ENCODE assay signal across 14 cellular contexts in genomic region chr11:35246725-35247124, GRCh38.
A peak's percentile ranks its signal among the peaks of the same experiment; 100 is the strongest.
DNase-seq lines count a peak whose midpoint lies in the region; ATAC-seq and TF ChIP-seq lines count a peak whose summit lies in the region.
"Had no signal": no experiment of that assay in that cellular context is flagged by ENCODE, and none has a peak within 500 bp of the region (broad histone marks: within the 10 kb centered on the region; RNA-seq: fewer than 3 reads in every experiment).

No MANE protein-coding gene starts in this region.

- DNase-seq in BJ (ENCODE audit: low read depth) (peak; percentile 35), T-cell (no peak), Right ventricle myocardium superior (no peak), DMS153 treated with DMSO at 0.1 percent for 48 hours (lab: John Stamatoyannopoulos, UW; ENCODE audit: unreplicated experiment) (no peak)
- DNase-seq: amniotic stem cell, MM.1S, NCI-H226, right lobe of liver, T1000 had no signal

- peaks cover 16% of the 10 kb centered on the region for H3K4me1 ChIP-seq in rectal smooth muscle tissue (ENCODE audit: control insufficient read depth, insufficient read depth, low read length)
- H3K4me1 ChIP-seq: right lobe of liver had no signal

- CTCF ChIA-PET in BJ (lab: Yijun Ruan, JAX) = interaction anchor here (0.6 to 2.6 kb wide), 4 partner anchors 10 to 753 kb away, joined by 3 to 11 read pairs (median 3); no protein-coding TSS in a partner anchor
- CTCF ChIA-PET in T-cell (lab: Charles Lee) = interaction anchor here (0.7 to 3.5 kb wide), 17 partner anchors 8 to 320 kb away, joined by 3 to 40 read pairs (median 4); no protein-coding TSS in a partner anchor

- TF ChIP-seq CTCF in BJ (IDR thresholded peaks at IDR 0.05; ENCODE audit: insufficient read depth, low read depth, low read length) = no peak

- no peak for ATAC-seq in T-cell (replicated peaks in 1 of 4)
- ATAC-seq in Right ventricle myocardium superior (ENCODE audit: poor library complexity) = peak; percentile 73
- ATAC-seq in HG03520 (IDR thresholded peaks at IDR 0.05; ENCODE audit: unreplicated experiment) = no peak
- ATAC-seq in GM19328 (IDR thresholded peaks at IDR 0.05; ENCODE audit: unreplicated experiment) = no peak
- no peak for ATAC-seq in GM21367 (IDR thresholded peaks at IDR 0.05; ENCODE audit: unreplicated experiment)

- POLR2A ChIA-PET in BJ (lab: Charles Lee) (no interaction called here), T-cell (lab: Charles Lee) (interaction anchor here (0.6 to 3.9 kb wide), 24 partner anchors 10 to 597 kb away, joined by 3 to 42 read pairs (median 4); partner anchors contain the start of gene CD44 (in 1 of the 2))

- intact Hi-C loops in Right ventricle myocardium superior (cut with DNase I) = no loop called here

- H3K9me3 Mint-ChIP-seq in T-cell = peaks cover 0 to 5% (median 4%) of the 10 kb centered on the region in 3 donors

- H3K36me3 ChIP-seq in BJ (ENCODE audit: control insufficient read depth, insufficient read depth, low read length) (no peaks in the 10 kb centered on the region), rectal smooth muscle tissue (ENCODE audit: control insufficient read depth, insufficient read depth, low read length) (no peaks in the 10 kb centered on the region)
- H3K36me3 ChIP-seq: right lobe of liver had no signal

- peak overlapping the region; percentile 96 for H3K27ac Mint-ChIP-seq in T-cell
- H3K27ac Mint-ChIP-seq: B cell had no signal

- no peak overlapping the region for H3K4me3 ChIP-seq in BJ (ENCODE audit: low read depth, low read length)
- H3K4me3 ChIP-seq in rectal smooth muscle tissue (ENCODE audit: low read length) = no peak overlapping the region
- H3K4me3 ChIP-seq: right lobe of liver had no signal

- peak overlapping the region; percentile 84 for H3K27ac ChIP-seq in rectal smooth muscle tissue (ENCODE audit: low read depth, low read length)
- H3K27ac ChIP-seq: right lobe of liver had no signal

- peak overlapping the region in 1 of 3 donors; percentile 55 for H3K4me3 Mint-ChIP-seq in T-cell
- H3K4me3 Mint-ChIP-seq: B cell had no signal

- no peak overlapping the region for H3K9ac ChIP-seq in rectal smooth muscle tissue (ENCODE audit: low read length)

- H3K4me1 Mint-ChIP-seq in T-cell = peaks cover 47 to 80% (median 69%) of the 10 kb centered on the region in 3 donors
- H3K4me1 Mint-ChIP-seq: B cell had no signal

- no peaks in the 10 kb centered on the region for H3K27me3 ChIP-seq in BJ (ENCODE audit: control insufficient read depth, insufficient read depth, low read length)
- no peaks in the 10 kb centered on the region for H3K27me3 ChIP-seq in rectal smooth muscle tissue (ENCODE audit: control insufficient read depth, insufficient read depth, low read length)
- H3K27me3 ChIP-seq: right lobe of liver had no signal

- H3K36me3 Mint-ChIP-seq in T-cell = no peaks in the 10 kb centered on the region

- H3K27me3 Mint-ChIP-seq in T-cell = no peaks in the 10 kb centered on the region
